36 cellular contexts compared by ENCODE assay signal in genomic region chr19:11444059-11444458, GRCh38. TPM values are rescaled to one million over a fixed set of nuclear protein-coding genes. Genes with fewer than 3 reads are reported as not detected.
DNase-seq lines count a peak whose midpoint lies in the region; ATAC-seq and TF ChIP-seq lines count a peak whose summit lies in the region.
"Had no signal": no experiment of that assay in that cellular context is flagged by ENCODE, and none has a peak within 500 bp of the region (broad histone marks: within the 10 kb centered on the region; RNA-seq: fewer than 3 reads in every experiment).

No MANE protein-coding gene starts in this region.

- intact Hi-C loops in left ventricle myocardium inferior (cut with micrococcal nuclease), result no loop called here

- H3K18ac ChIP-seq in neuronal stem cell (ENCODE audit: low read length), result no peak overlapping the region

- no peak for DNase-seq in left ventricle myocardium inferior
- DNase-seq in right atrium auricular region (ENCODE audit: low spot score), result no peak
- no peak for DNase-seq in caudate nucleus (lab: John Stamatoyannopoulos, UW)
- no peak for DNase-seq in neuronal stem cell (ENCODE audit: low spot score)
- DNase-seq in activated naive CD8-positive, alpha-beta T cell treated with anti-CD3 and anti-CD28 coated beads for 36 hours, result no peak
- DNase-seq: activated CD4-positive, alpha-beta T cell treated with anti-CD3 and anti-CD28 coated beads, Interleukin-2, amount 50 U/mL, for 4 hours; activated CD8-positive, alpha-beta memory T cell treated with anti-CD3 and anti-CD28 coated beads, Interleukin-2, amount 50 U/mL, for 4 hours; activated naive CD4-positive, alpha-beta T cell treated with anti-CD3 and anti-CD28 coated beads for 36 hours; CD4-positive, alpha-beta T cell; DMS79 treated with DMSO at 0.1 percent for 48 hours; effector memory CD4-positive, alpha-beta T cell; erythroblast; head of caudate nucleus; KBM-7; kidney; MM.1S; NCI-H1105 treated with DMSO at 0.1 percent for 48 hours; NCI-H187 treated with DMSO at 0.1 percent for 48 hours; NCI-H2171 treated with DMSO at 0.1 percent for 48 hours; NCI-H510A; sigmoid colon; stimulated activated CD4-positive, alpha-beta T cell treated with anti-CD3 and anti-CD28 coated beads, Interleukin-4, amount 100 ng/mL, for 24 hours had no signal

- no peak overlapping the region for H2AFZ ChIP-seq in neuronal stem cell (ENCODE audit: low read length)

- H3K36me3 ChIP-seq in left ventricle myocardium inferior (peaks cover 94% of the 10 kb centered on the region), right atrium auricular region (peaks cover 89% of the 10 kb centered on the region), neuronal stem cell (replicated peaks in 1 of 2; ENCODE audit: control insufficient read depth in 2 of 2, insufficient read depth in 2 of 2, low read length in 2 of 2) (peaks cover 53 to 99% of the 10 kb centered on the region in 2 donors)

- H3K9me3 ChIP-seq in left ventricle myocardium inferior (replicated peaks), result no peaks in the 10 kb centered on the region
- no peaks in the 10 kb centered on the region for H3K9me3 ChIP-seq in right atrium auricular region
- H3K9me3 ChIP-seq in neuronal stem cell (replicated peaks in 1 of 2; ENCODE audit: control insufficient read depth in 2 of 2, insufficient read depth in 1 of 2, low read depth in 1 of 2, low read length in 2 of 2), result no peaks in the 10 kb centered on the region
- H3K9me3 ChIP-seq: neutrophil, sigmoid colon had no signal

- WGBS in neuronal stem cell (ENCODE audit: extremely low coverage in 2 of 2, insufficient read length in 2 of 2, insufficient replicate concordance in 1 of 2), 2 donors, result no CpG with 5 or more reads among the region's 5 CpGs

- H2BK12ac ChIP-seq in neuronal stem cell (ENCODE audit: low read length), result no peak overlapping the region

- no peak overlapping the region for H3K4me3 Mint-ChIP-seq in activated naive CD8-positive, alpha-beta T cell treated with anti-CD3 and anti-CD28 coated beads for 36 hours
- H3K4me3 Mint-ChIP-seq: activated naive CD4-positive, alpha-beta T cell treated with anti-CD3 and anti-CD28 coated beads for 36 hours; activated T-helper 1 cell treated with anti-CD3 and anti-CD28 coated beads, Interleukin-12 subunit alpha, Interleukin-12 subunit beta, Interleukin-2, Interleukin-4 antibody, amounts not matched to agents 30 ng/mL and 10 ng/mL and 1 ng/mL, durations not matched to agents 14 hours and 24 hours and 36 hours; brain; CD4-positive, alpha-beta T cell; mesothelial cell of epicardium; type B pancreatic cell had no signal

- no peak overlapping the region for H3K4me3 ChIP-seq in left ventricle myocardium inferior
- H3K4me3 ChIP-seq in right atrium auricular region, result no peak overlapping the region
- H3K4me3 ChIP-seq in neuronal stem cell (ENCODE audit: low read length in 2 of 2), result no peak overlapping the region
- H3K4me3 ChIP-seq: sigmoid colon had no signal

- H2BK15ac ChIP-seq in neuronal stem cell (ENCODE audit: low read length), result no peak overlapping the region

- no peak overlapping the region for H3K27ac Mint-ChIP-seq in activated naive CD8-positive, alpha-beta T cell treated with anti-CD3 and anti-CD28 coated beads for 36 hours
- H3K27ac Mint-ChIP-seq: activated T-helper 1 cell treated with anti-CD3 and anti-CD28 coated beads, Interleukin-12 subunit alpha, Interleukin-12 subunit beta, Interleukin-2, Interleukin-4 antibody, amounts not matched to agents 30 ng/mL and 10 ng/mL and 1 ng/mL, durations not matched to agents 14 hours and 24 hours and 36 hours; CD4-positive, alpha-beta T cell; mesothelial cell of epicardium; progenitor cell of endocrine pancreas; type B pancreatic cell had no signal

- H3K79me1 ChIP-seq in neuronal stem cell (ENCODE audit: low read depth, low read length), result peaks cover 3% of the 10 kb centered on the region

- H3K4me1 ChIP-seq in left ventricle myocardium inferior (peaks cover 18% of the 10 kb centered on the region), right atrium auricular region (no peaks in the 10 kb centered on the region), neuronal stem cell (ENCODE audit: control insufficient read depth in 2 of 2, insufficient read depth in 1 of 2, low read depth in 1 of 2, low read length in 2 of 2) (no peaks in the 10 kb centered on the region)
- H3K4me1 ChIP-seq: sigmoid colon had no signal

- H3K27me3 ChIP-seq in left ventricle myocardium inferior (ENCODE audit: low read depth) (no peaks in the 10 kb centered on the region), right atrium auricular region (no peaks in the 10 kb centered on the region), neuronal stem cell (ENCODE audit: control insufficient read depth in 3 of 3, insufficient read depth in 3 of 3, low read depth in 1 of 3, low read length in 3 of 3) (no peaks in the 10 kb centered on the region)
- H3K27me3 ChIP-seq: neutrophil, sigmoid colon had no signal

- H4K8ac ChIP-seq in neuronal stem cell (ENCODE audit: low read depth, low read length), result no peak overlapping the region

- H3K27ac ChIP-seq in left ventricle myocardium inferior (replicated peaks) (peak overlapping the region; percentile 52), right atrium auricular region (no peak overlapping the region), caudate nucleus (ENCODE audit: low read depth, low read length) (peak overlapping the region; percentile 44), neuronal stem cell (replicated peaks; ENCODE audit: low read length) (no peak overlapping the region)
- H3K27ac ChIP-seq: neutrophil, sigmoid colon had no signal

- no peaks in the 10 kb centered on the region for H3K9me3 Mint-ChIP-seq in activated naive CD8-positive, alpha-beta T cell treated with anti-CD3 and anti-CD28 coated beads for 36 hours
- H3K9me3 Mint-ChIP-seq: activated naive CD4-positive, alpha-beta T cell treated with anti-CD3 and anti-CD28 coated beads for 36 hours; activated T-helper 1 cell treated with anti-CD3 and anti-CD28 coated beads, Interleukin-12 subunit alpha, Interleukin-12 subunit beta, Interleukin-2, Interleukin-4 antibody, amounts not matched to agents 30 ng/mL and 10 ng/mL and 1 ng/mL, durations not matched to agents 14 hours and 24 hours and 36 hours; brain; CD4-positive, alpha-beta T cell; mesothelial cell of epicardium; type B pancreatic cell had no signal

- no peaks in the 10 kb centered on the region for H3K27me3 Mint-ChIP-seq in activated naive CD8-positive, alpha-beta T cell treated with anti-CD3 and anti-CD28 coated beads for 36 hours
- H3K27me3 Mint-ChIP-seq: brain; CD4-positive, alpha-beta T cell; progenitor cell of endocrine pancreas; type B pancreatic cell had no signal

- ATAC-seq in GM21723 (IDR thresholded peaks at IDR 0.05; ENCODE audit: unreplicated experiment) (no peak), GM21447 (IDR thresholded peaks at IDR 0.05; ENCODE audit: unreplicated experiment) (no peak), GM21360 (IDR thresholded peaks at IDR 0.05; ENCODE audit: unreplicated experiment) (no peak)
- ATAC-seq: activated CD4-positive, CD25-positive, alpha-beta regulatory T cell treated with anti-CD3 and anti-CD28 coated beads, Interleukin-2, amount 50 U/mL, for 24 hours had no signal

- peak overlapping the region; percentile 19 for H2BK5ac ChIP-seq in neuronal stem cell (ENCODE audit: low read length)

- TF ChIP-seq CTCF in left ventricle myocardium inferior (IDR thresholded peaks at IDR 0.05; ENCODE audit: borderline replicate concordance) (no peak), right atrium auricular region (IDR thresholded peaks at IDR 0.05) (no peak)

- H3K14ac ChIP-seq in neuronal stem cell (ENCODE audit: low read length), result no peak overlapping the region

- no peak overlapping the region for H3K9ac ChIP-seq in neuronal stem cell (ENCODE audit: low read depth, low read length, poor library complexity)

- peaks cover 4% of the 10 kb centered on the region for H3K4me1 Mint-ChIP-seq in activated naive CD8-positive, alpha-beta T cell treated with anti-CD3 and anti-CD28 coated beads for 36 hours
- H3K4me1 Mint-ChIP-seq: mesothelial cell of epicardium had no signal

- H3K36me3 Mint-ChIP-seq in activated naive CD8-positive, alpha-beta T cell treated with anti-CD3 and anti-CD28 coated beads for 36 hours, result peaks cover 10% of the 10 kb centered on the region

- no peak overlapping the region for H3K4me2 ChIP-seq in neuronal stem cell (ENCODE audit: insufficient read depth, low read length, poor library complexity, severe bottlenecking)

- H4K91ac ChIP-seq in neuronal stem cell (ENCODE audit: low read depth, low read length, poor library complexity), result no peak overlapping the region

- no peak overlapping the region for H2AK5ac ChIP-seq in neuronal stem cell (ENCODE audit: low read depth, low read length)

- H3K4ac ChIP-seq in neuronal stem cell (ENCODE audit: low read length), result no peak overlapping the region

- H2BK120ac ChIP-seq in neuronal stem cell (ENCODE audit: low read depth, low read length), result no peak overlapping the region

- H3K23ac ChIP-seq in neuronal stem cell (ENCODE audit: low read depth, low read length, poor library complexity), result no peak overlapping the region

RNA-seq across cellular contexts. Expression of gene PRKCSH, which starts 8.6 kb away (rescaled TPM):
- total RNA-seq in left ventricle myocardium inferior (120 TPM), right atrium auricular region (10 to 100 TPM; 78.0 to 82.8 TPM)
- polyA plus RNA-seq in neuronal stem cell (2013, experiment 1 of 2), result 199 TPM
- 201 TPM for polyA plus RNA-seq in neuronal stem cell (2013, experiment 2 of 2)
- 100 to 1,000 TPM; 212 to 222 TPM for total RNA-seq in activated naive CD8-positive, alpha-beta T cell treated with anti-CD3 and anti-CD28 coated beads for 36 hours

RNA-seq across cellular contexts. Expression of gene ODAD3, which starts 9.1 kb away (rescaled TPM):
- total RNA-seq in left ventricle myocardium inferior, result 0.77 TPM
- total RNA-seq in right atrium auricular region, result under 1 TPM; 0.22 to 0.59 TPM
- 0.91 TPM for polyA plus RNA-seq in neuronal stem cell (2013, experiment 1 of 2)
- 1.2 TPM for polyA plus RNA-seq in neuronal stem cell (2013, experiment 2 of 2)
- under 1 TPM; 0.27 to 0.32 TPM for total RNA-seq in activated naive CD8-positive, alpha-beta T cell treated with anti-CD3 and anti-CD28 coated beads for 36 hours
- total RNA-seq: activated T-helper 1 cell treated with anti-CD3 and anti-CD28 coated beads, Interleukin-12 subunit alpha, Interleukin-12 subunit beta, Interleukin-2, Interleukin-4 antibody, amounts not matched to agents 30 ng/mL and 10 ng/mL and 1 ng/mL, durations not matched to agents 14 hours and 24 hours and 36 hours; CD4-positive, alpha-beta T cell; sigmoid colon; T-helper 1 cell treated with Interleukin-12 subunit alpha and Interleukin-12 subunit beta and Interleukin-4 antibody, amounts not matched to agents 30 ng/mL and 1 ng/mL, for 36 hours had no signal

RNA-seq across cellular contexts. Expression of gene RGL3, which starts 24.9 kb away (rescaled TPM):
- total RNA-seq in left ventricle myocardium inferior (9.2 TPM), right atrium auricular region (1 to 10 TPM; 7.4 to 8.4 TPM)
- polyA plus RNA-seq in neuronal stem cell (2013, experiment 1 of 2), result 0.66 TPM
- polyA plus RNA-seq in neuronal stem cell (2013, experiment 2 of 2), result 0.51 TPM
- total RNA-seq in activated naive CD8-positive, alpha-beta T cell treated with anti-CD3 and anti-CD28 coated beads for 36 hours, result not detected
- total RNA-seq: activated naive CD4-positive, alpha-beta T cell treated with anti-CD3 and anti-CD28 coated beads for 36 hours; activated T-helper 1 cell treated with anti-CD3 and anti-CD28 coated beads, Interleukin-12 subunit alpha, Interleukin-12 subunit beta, Interleukin-2, Interleukin-4 antibody, amounts not matched to agents 30 ng/mL and 10 ng/mL and 1 ng/mL, durations not matched to agents 14 hours and 24 hours and 36 hours; CD4-positive, alpha-beta T cell; T-helper 1 cell treated with Interleukin-12 subunit alpha and Interleukin-12 subunit beta and Interleukin-4 antibody, amounts not matched to agents 30 ng/mL and 1 ng/mL, for 36 hours had no signal

RNA-seq across cellular contexts. Expression of gene ELAVL3, which starts 36.8 kb away (rescaled TPM):
- total RNA-seq in left ventricle myocardium inferior (0.66 TPM), right atrium auricular region (not detected)
- polyA plus RNA-seq in neuronal stem cell (2013, experiment 1 of 2), result 0.98 TPM
- 0.86 TPM for polyA plus RNA-seq in neuronal stem cell (2013, experiment 2 of 2)
- total RNA-seq in activated naive CD8-positive, alpha-beta T cell treated with anti-CD3 and anti-CD28 coated beads for 36 hours, result not detected
- total RNA-seq: activated naive CD4-positive, alpha-beta T cell treated with anti-CD3 and anti-CD28 coated beads for 36 hours; lower leg skin; RPMI7951; SK-MEL-5; T-helper 1 cell treated with Interleukin-12 subunit alpha and Interleukin-12 subunit beta and Interleukin-4 antibody, amounts not matched to agents 30 ng/mL and 1 ng/mL, for 36 hours had no signal

RNA-seq across cellular contexts. Expression of gene EPOR, which starts 59.9 kb away (rescaled TPM):
- total RNA-seq in left ventricle myocardium inferior, result 6.0 TPM
- total RNA-seq in right atrium auricular region, result 1 to 10 TPM; 5.9 to 10.0 TPM
- polyA plus RNA-seq in neuronal stem cell (2013, experiment 1 of 2), result 3.7 TPM
- polyA plus RNA-seq in neuronal stem cell (2013, experiment 2 of 2), result 3.4 TPM
- total RNA-seq in activated naive CD8-positive, alpha-beta T cell treated with anti-CD3 and anti-CD28 coated beads for 36 hours, result 1 to 10 TPM; 3.6 to 4.5 TPM

Comparison
In these comparisons a context has a peak if more than half of its experiments do, and no peak if none do; other contexts are left out.
1. H3K27ac ChIP-seq: peak in left ventricle myocardium inferior (single experiment) and caudate nucleus (single experiment); none in right atrium auricular region (0 of 2) and neuronal stem cell (single experiment).